Comparison of ENCODE assay signal across 21 cellular contexts in the genomic region with DNA sequence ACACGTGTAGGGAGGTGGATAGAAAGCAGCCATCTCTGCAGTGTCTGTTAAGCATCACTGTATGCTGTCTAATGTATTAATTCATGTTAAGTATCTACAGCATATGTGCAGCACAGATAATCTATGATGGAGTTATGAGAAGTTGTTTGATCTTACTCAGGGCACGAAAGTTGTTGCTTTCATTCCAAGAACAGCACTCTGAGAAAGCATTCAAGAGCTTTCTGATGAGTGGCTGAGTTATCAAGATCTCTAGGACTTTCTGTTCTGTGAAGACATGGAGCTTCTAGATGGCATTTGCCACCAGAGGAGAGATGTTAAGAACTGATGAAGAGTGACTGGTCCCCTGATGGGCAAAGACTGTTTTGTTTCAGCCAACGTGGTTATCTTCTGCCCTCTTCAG. TPM values are rescaled to one million over a fixed set of nuclear protein-coding genes. Genes with fewer than 3 reads are reported as not detected.
"Had no signal": no experiment of that assay in that cellular context is flagged by ENCODE, and none has a peak within 500 bp of the region (broad histone marks: within the 10 kb centered on the region; RNA-seq: fewer than 3 reads in every experiment).

No MANE protein-coding gene starts in this region.

- H3K9me3 ChIP-seq: MG63, SK-N-SH had no signal

- H3K4me3 ChIP-seq: MG63 had no signal

- H3K4me2 ChIP-seq: SK-N-SH had no signal

- ATAC-seq: PC-3 had no signal

- H3K9ac ChIP-seq: SK-N-SH had no signal

- H3K27ac ChIP-seq: RWPE1 had no signal

- H3K27me3 ChIP-seq: MG63 had no signal

- DNase-seq: KBM-7, MG63, NCI-H1092, NCI-H1105 treated with DMSO at 0.1 percent for 48 hours, NCI-H1417 treated with DMSO at 0.1 percent for 48 hours, NCI-H146, NCI-H1694 treated with DMSO at 0.1 percent for 48 hours, NCI-H1930, NCI-H2081, NCI-H2107, NCI-H226, NCI-H446, NCI-H510A, NCI-H526 treated with DMSO at 0.1 percent for 48 hours, NCI-H748 treated with DMSO at 0.1 percent for 48 hours, PC-3, SHP77, SK-N-SH, SW 1271 had no signal

- H3K36me3 ChIP-seq: MG63 had no signal

RNA-seq across cellular contexts. Expression of gene TPRG1, which starts 22.6 kb away (rescaled TPM):
- total RNA-seq: HT-29 had no signal
